26 cellular contexts compared by ENCODE assay signal in the genomic region with DNA sequence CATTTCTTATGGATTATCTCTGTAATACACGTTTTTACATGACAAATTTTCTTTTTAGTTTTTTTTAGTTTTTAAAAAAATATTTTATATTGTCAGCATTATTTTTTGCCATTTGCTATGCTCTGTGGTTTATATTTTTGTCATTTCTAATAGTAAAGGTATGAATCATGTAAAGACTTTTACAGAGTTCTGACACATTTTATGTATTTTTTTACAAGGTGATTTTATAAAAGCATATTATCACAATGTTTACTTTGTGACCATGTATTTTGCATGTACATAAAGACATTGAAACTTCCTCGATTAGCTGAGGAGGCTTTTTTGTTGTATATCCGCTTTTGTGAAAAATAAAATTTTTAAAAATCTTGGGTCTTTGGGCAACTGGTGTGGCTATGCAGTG.
"Had no signal": no experiment of that assay in that cellular context is flagged by ENCODE, and none has a peak within 500 bp of the region (broad histone marks: within the 10 kb centered on the region; RNA-seq: fewer than 3 reads in every experiment).

No MANE protein-coding gene starts in this region.

- H3K36me3 ChIP-seq: stomach, suprapubic skin, thoracic aorta, thyroid gland, tibial artery, tibial nerve, transverse colon, upper lobe of left lung, upper lobe of right lung, uterus, vagina had no signal

- DNase-seq: stimulated activated CD4-positive, alpha-beta T cell treated with anti-CD3 and anti-CD28 coated beads, Interleukin-2, amount 100 ng/mL, for 48 hours; stimulated activated CD4-positive, alpha-beta T cell treated with anti-CD3 and anti-CD28 coated beads, Interleukin-4, amount 100 ng/mL, for 1 hour; stimulated activated CD4-positive, alpha-beta T cell treated with anti-CD3 and anti-CD28 coated beads, Interleukin-4, amount 100 ng/mL, for 24 hours; stimulated activated CD4-positive, alpha-beta T cell treated with anti-CD3 and anti-CD28 coated beads, Interleukin-4, amount 100 ng/mL, for 4 hours; stimulated activated CD8-positive, alpha-beta memory T cell treated with anti-CD3 and anti-CD28 coated beads, Interleukin-4, amount 100 ng/mL, for 48 hours; stimulated activated naive B cell treated with anti-CD40 and anti-IgM and Interleukin-4, amounts not matched to agents 10 μg/mL and 1 μg/mL and 100 μg/mL, for 72 hours; stimulated activated naive CD4-positive, alpha-beta T cell; stimulated activated naive CD4-positive, alpha-beta T cell treated with Interleukin-2 at 50 U/mL for 16 hours; stimulated activated naive CD8-positive, alpha-beta T cell treated with anti-CD3 and anti-CD28 coated beads, Interleukin-15, amount 100 ng/mL, for 72 hours; stimulated activated naive CD8-positive, alpha-beta T cell treated with anti-CD3 and anti-CD28 coated beads, Interleukin-15, Interleukin-2, amounts not matched to agents 100 U/mL and 50 U/mL, for 24 hours; stomach; substantia nigra; testis; thyroid gland; tibial artery; transverse colon; trophoblast cell; upper lobe of left lung; upper lobe of right lung; uterus had no signal

- H3K4me3 ChIP-seq: stomach, suprapubic skin, thoracic aorta, thyroid gland, tibial artery, tibial nerve, transverse colon, upper lobe of left lung, upper lobe of right lung, uterus, vagina had no signal

- H3K4me1 ChIP-seq: stomach, suprapubic skin, testis, thyroid gland, tibial artery, tibial nerve, transverse colon, upper lobe of left lung, upper lobe of right lung, uterus, vagina had no signal

- ATAC-seq: stimulated activated effector memory CD8-positive, alpha-beta T cell treated with anti-CD3 and anti-CD28 coated beads, Interleukin-12 subunit alpha, Interleukin-12 subunit beta, amount 100 ng/mL, for 72 hours; stimulated activated memory B cell treated with anti-CD40 and anti-IgM and Interleukin-4, amounts not matched to agents 10 μg/mL and 1 μg/mL and 100 μg/mL, for 72 hours; stimulated activated naive B cell treated with anti-CD40 and anti-IgM and Interleukin-4, amounts not matched to agents 10 μg/mL and 1 μg/mL and 100 μg/mL, for 72 hours; stimulated activated naive CD8-positive, alpha-beta T cell treated with anti-CD3 and anti-CD28 coated beads, Interleukin-15, amount 100 ng/mL, for 72 hours; stimulated activated naive CD8-positive, alpha-beta T cell treated with anti-CD3 and anti-CD28 coated beads, Interleukin-15, Interleukin-2, amounts not matched to agents 100 U/mL and 50 U/mL, for 24 hours; upper lobe of right lung had no signal

- H3K9me3 ChIP-seq: testis, thoracic aorta, thyroid gland, upper lobe of right lung, uterus, vagina had no signal

- H3K27ac ChIP-seq: stomach, suprapubic skin, testis, thoracic aorta, thyroid gland, tibial artery, tibial nerve, transverse colon, upper lobe of left lung, upper lobe of right lung, uterus, vagina had no signal

- H3K27me3 ChIP-seq: stomach, suprapubic skin, testis, thyroid gland, tibial artery, tibial nerve, transverse colon, upper lobe of left lung, upper lobe of right lung, uterus, vagina had no signal
